ENCODE assay signal across 9 cellular contexts in genomic region chr20:58308290-58308679, GRCh38. TPM values are rescaled to one million over a fixed set of nuclear protein-coding genes. Genes with fewer than 3 reads are reported as not detected.
DNase-seq lines count a peak whose midpoint lies in the region; TF ChIP-seq lines count a peak whose summit lies in the region.
"Had no signal": no experiment of that assay in that cellular context is flagged by ENCODE, and none has a peak within 500 bp of the region (broad histone marks: within the 10 kb centered on the region; RNA-seq: fewer than 3 reads in every experiment).

No MANE protein-coding gene starts in this region.

- H3K4me3 Mint-ChIP-seq in activated CD4-positive, alpha-beta T cell treated with anti-CD3 and anti-CD28 coated beads, Interleukin-2, amount 10 ng/mL, durations not matched to agents 24 days and 14 days = peak overlapping the region; percentile 85

- peaks cover 20% of the 10 kb centered on the region for H3K36me3 ChIP-seq in adipocyte (ENCODE audit: control insufficient read depth, insufficient read depth, low read length, severe bottlenecking)
- H3K36me3 ChIP-seq in kidney epithelial cell (ENCODE audit: control insufficient read depth, insufficient read depth, low read length) = peaks cover 2% of the 10 kb centered on the region
- H3K36me3 ChIP-seq in testis (ENCODE audit: low read depth, missing control alignments) = no peaks in the 10 kb centered on the region

- no peak overlapping the region for H3K27ac ChIP-seq in testis
- H3K27ac ChIP-seq: C4-2B had no signal

- peaks cover 4% of the 10 kb centered on the region for H3K9me3 Mint-ChIP-seq in activated CD4-positive, alpha-beta T cell treated with anti-CD3 and anti-CD28 coated beads, Interleukin-2, amount 10 ng/mL, durations not matched to agents 24 days and 14 days

- TF ChIP-seq CTCF in kidney epithelial cell (IDR thresholded peaks at IDR 0.05; ENCODE audit: insufficient read depth, low read length, poor library complexity, severe bottlenecking) (no peak), testis (IDR thresholded peaks at IDR 0.05) (no peak)

- no peaks in the 10 kb centered on the region for H3K27me3 Mint-ChIP-seq in activated CD4-positive, alpha-beta T cell treated with anti-CD3 and anti-CD28 coated beads, Interleukin-2, amount 10 ng/mL, durations not matched to agents 24 days and 14 days

- H3K27me3 ChIP-seq in adipocyte (replicated peaks; ENCODE audit: control insufficient read depth, insufficient read depth, low read length) (no peaks in the 10 kb centered on the region), kidney epithelial cell (ENCODE audit: control insufficient read depth, insufficient read depth, low read length) (no peaks in the 10 kb centered on the region), testis (no peaks in the 10 kb centered on the region)

- peaks cover 52% of the 10 kb centered on the region for H3K4me1 Mint-ChIP-seq in activated CD4-positive, alpha-beta T cell treated with anti-CD3 and anti-CD28 coated beads, Interleukin-2, amount 10 ng/mL, durations not matched to agents 24 days and 14 days

- intact Hi-C loops in activated CD4-positive, alpha-beta T cell treated with anti-CD3 and anti-CD28 coated beads, Interleukin-2, amount 10 ng/mL, durations not matched to agents 24 days and 14 days (cut with micrococcal nuclease) = loop anchor here (5.0 kb wide), 2 partner anchors 56 to 584 kb away; no protein-coding TSS in a partner anchor
- intact Hi-C loops in testis (cut with DNase I; ENCODE audit: low total_unique reads) = no loop called here

- H3K27ac Mint-ChIP-seq in activated CD4-positive, alpha-beta T cell treated with anti-CD3 and anti-CD28 coated beads, Interleukin-2, amount 10 ng/mL, durations not matched to agents 24 days and 14 days = peak overlapping the region; percentile 94

- DNase-seq in activated CD4-positive, alpha-beta T cell treated with anti-CD3 and anti-CD28 coated beads, Interleukin-2, amount 10 ng/mL, durations not matched to agents 24 days and 14 days = peak; percentile 71
- no peak for DNase-seq in activated CD4-positive, alpha-beta T cell treated with anti-CD3 and anti-CD28 coated beads, Interleukin-2, amount 50 U/mL, for 48 hours
- DNase-seq in adipocyte (ENCODE audit: low read depth) (no peak), kidney epithelial cell (ENCODE audit: low read depth) (no peak), testis (no peak), NCI-H82 treated with DMSO at 0.1 percent for 48 hours (lab: John Stamatoyannopoulos, UW; ENCODE audit: unreplicated experiment) (no peak), D341Med (ENCODE audit: low spot score) (no peak), iPS-NIHi7 (ENCODE audit: extremely low spot score) (no peak)

- peak overlapping the region; percentile 94 for H3K9ac ChIP-seq in adipocyte (ENCODE audit: low read length)

- H3K36me3 Mint-ChIP-seq in activated CD4-positive, alpha-beta T cell treated with anti-CD3 and anti-CD28 coated beads, Interleukin-2, amount 10 ng/mL, durations not matched to agents 24 days and 14 days (ENCODE audit: low read depth) = peaks cover 31% of the 10 kb centered on the region

- 24 to 63% methylated on average over 9 of the region's 9 CpGs for WGBS in testis, 2 donors

- TF ChIP-seq POLR2A in testis (IDR thresholded peaks at IDR 0.05) = no peak

- H3K4me1 ChIP-seq in adipocyte (ENCODE audit: control insufficient read depth, insufficient read depth, low read length) (peaks cover 14% of the 10 kb centered on the region), testis (peaks cover 6% of the 10 kb centered on the region)

- no peaks in the 10 kb centered on the region for H3K9me3 ChIP-seq in adipocyte (ENCODE audit: control insufficient read depth, low read length)
- no peaks in the 10 kb centered on the region for H3K9me3 ChIP-seq in testis

- H3K4me3 ChIP-seq in adipocyte (ENCODE audit: low read length) = peak overlapping the region; percentile 94
- H3K4me3 ChIP-seq in kidney epithelial cell (ENCODE audit: low read depth, low read length) = peak overlapping the region; percentile 64
- H3K4me3 ChIP-seq in testis = peak overlapping the region; percentile 89 to 99

RNA-seq across cellular contexts. Expression of gene RAB22A, which starts 1.2 kb away (rescaled TPM):
- total RNA-seq in activated CD4-positive, alpha-beta T cell treated with anti-CD3 and anti-CD28 coated beads, Interleukin-2, amount 10 ng/mL, durations not matched to agents 24 days and 14 days = 16.5 and 17.4 TPM in 2 replicates
- total RNA-seq in kidney epithelial cell (23.3 and 26.4 TPM in 2 replicates), testis (10 to 100 TPM; 19.2 to 20.8 TPM)
- 11.2 TPM for polyA plus RNA-seq in testis (ENCODE audit: insufficient read depth, low read depth, low replicate concordance)
